19 cellular contexts compared by ENCODE assay signal in genomic region chr12:88716240-88716639, GRCh38.
A peak's percentile ranks its signal among the peaks of the same experiment; 100 is the strongest.
DNase-seq lines count a peak whose midpoint lies in the region; ATAC-seq and TF ChIP-seq lines count a peak whose summit lies in the region.
"Had no signal": no experiment of that assay in that cellular context is flagged by ENCODE, and none has a peak within 500 bp of the region (broad histone marks: within the 10 kb centered on the region; RNA-seq: fewer than 3 reads in every experiment).

No MANE protein-coding gene starts in this region.

- H3K9me3 Mint-ChIP-seq in activated CD4-positive, alpha-beta T cell treated with anti-CD3 and anti-CD28 coated beads for 36 hours (ENCODE audit: low read depth): no peaks in the 10 kb centered on the region

- H4K20me1 ChIP-seq in Loucy (ENCODE audit: insufficient read depth, low read length, poor library complexity, severe bottlenecking): no peaks in the 10 kb centered on the region

- H3K36me3 ChIP-seq in Loucy (ENCODE audit: insufficient read depth, low read length) (no peaks in the 10 kb centered on the region), stomach (no peaks in the 10 kb centered on the region), esophagus muscularis mucosa (no peaks in the 10 kb centered on the region)
- H3K36me3 ChIP-seq: MG63, SJCRH30 had no signal

- H3F3A ChIP-seq in Loucy (ENCODE audit: low read depth): no peaks in the 10 kb centered on the region

- no peaks in the 10 kb centered on the region for H3K36me3 Mint-ChIP-seq in activated CD4-positive, alpha-beta T cell treated with anti-CD3 and anti-CD28 coated beads for 36 hours (ENCODE audit: low read depth)
- H3K36me3 Mint-ChIP-seq: CD14-positive monocyte had no signal

- TF ChIP-seq CTCF in Loucy (conservative IDR thresholded peaks at IDR 0.05; ENCODE audit: low read length): no peak
- TF ChIP-seq CTCF in stomach (IDR thresholded peaks at IDR 0.05): no peak
- no peak for TF ChIP-seq CTCF in esophagus muscularis mucosa (IDR thresholded peaks at IDR 0.05)

- POLR2A ChIA-PET in activated CD4-positive, alpha-beta T cell treated with anti-CD3 and anti-CD28 coated beads for 36 hours (lab: Charles Lee): no interaction called here

- CTCF ChIA-PET in activated CD4-positive, alpha-beta T cell treated with anti-CD3 and anti-CD28 coated beads for 36 hours (lab: Charles Lee): no interaction called here

- peak overlapping the region in 3 of 5 donors; percentile 1 to 37 (median 14) for H3K27ac ChIP-seq in stomach
- no peak overlapping the region for H3K27ac ChIP-seq in esophagus muscularis mucosa (replicated peaks in 1 of 4)
- H3K27ac ChIP-seq: SJCRH30 had no signal

- no peak overlapping the region for H3K27ac Mint-ChIP-seq in activated CD4-positive, alpha-beta T cell treated with anti-CD3 and anti-CD28 coated beads for 36 hours
- H3K27ac Mint-ChIP-seq: B cell had no signal

- DNase-seq in NCI-H748 (lab: John Stamatoyannopoulos, UW; ENCODE audit: unreplicated experiment) (peak; percentile 43), NCI-H748 treated with DMSO at 0.1 percent for 48 hours (lab: John Stamatoyannopoulos, UW) (no peak), stomach (peak; percentile 37), esophagus muscularis mucosa (ENCODE audit: extremely low spot score) (no peak), ACHN (no peak)
- DNase-seq in activated CD4-positive, alpha-beta T cell treated with anti-CD3 and anti-CD28 coated beads for 36 hours: no peak
- DNase-seq: DND-41, Kasumi-1, MG63, NCI-H187 treated with DMSO at 0.1 percent for 48 hours, NCI-H2107, NCI-H774, OCI-M1, SJCRH30 had no signal

- no peak overlapping the region for H3K9ac ChIP-seq in Loucy (ENCODE audit: low read depth, low read length, poor library complexity, severe bottlenecking)

- H3K79me2 ChIP-seq in Loucy (ENCODE audit: insufficient read depth, low read length): no peaks in the 10 kb centered on the region

- no peaks in the 10 kb centered on the region for H3K9me2 ChIP-seq in Loucy (replicated peaks; ENCODE audit: low read depth, low read length)

- ATAC-seq in esophagus mucosa: peak; percentile 54
- no peak for ATAC-seq in activated CD4-positive, alpha-beta T cell treated with anti-CD3 and anti-CD28 coated beads for 36 hours
- ATAC-seq: GM12878 had no signal

- intact Hi-C loops in stomach (cut with DNase I; ENCODE audit: low total_unique reads): no loop called here
- intact Hi-C loops in esophagus muscularis mucosa (cut with DNase I): no loop called here
- intact Hi-C loops in activated CD4-positive, alpha-beta T cell treated with anti-CD3 and anti-CD28 coated beads for 36 hours (cut with DNase I, micrococcal nuclease): no loop called here

- H3K4me3 ChIP-seq in Loucy (ENCODE audit: low read length, poor library complexity, severe bottlenecking) (peak overlapping the region; percentile 10), stomach (no peak overlapping the region), esophagus muscularis mucosa (no peak overlapping the region)
- H3K4me3 ChIP-seq: GM12878, MG63, SJCRH30 had no signal

- H3K4me1 Mint-ChIP-seq in activated CD4-positive, alpha-beta T cell treated with anti-CD3 and anti-CD28 coated beads for 36 hours: no peaks in the 10 kb centered on the region
- H3K4me1 Mint-ChIP-seq: B cell, CD14-positive monocyte had no signal

- WGBS in stomach, 5 donors: 28 to 80% (median 42%) methylated on average over 1 of the region's 1 CpG
- 73% methylated on average over 1 of the region's 1 CpG for WGBS in esophagus muscularis mucosa

- no peaks in the 10 kb centered on the region for H3K9me3 ChIP-seq in Loucy (ENCODE audit: insufficient read depth, low read depth, low read length)
- H3K9me3 ChIP-seq in stomach: no peaks in the 10 kb centered on the region
- no peaks in the 10 kb centered on the region for H3K9me3 ChIP-seq in esophagus muscularis mucosa
- H3K9me3 ChIP-seq: MG63, SJCRH30 had no signal

- H3K27me3 Mint-ChIP-seq in activated CD4-positive, alpha-beta T cell treated with anti-CD3 and anti-CD28 coated beads for 36 hours: no peaks in the 10 kb centered on the region
- H3K27me3 Mint-ChIP-seq: B cell had no signal

- in situ Hi-C loops in ACHN (cut with HindIII; ENCODE audit: low pct_ligation_motif_present, low pct_unique_long_range_greater_than_20kb, low sequenced_read_pairs): no loop called here

- H3K27me3 ChIP-seq in Loucy (ENCODE audit: insufficient read depth, low read length, poor library complexity, severe bottlenecking) (no peaks in the 10 kb centered on the region), stomach (no peaks in the 10 kb centered on the region), esophagus muscularis mucosa (no peaks in the 10 kb centered on the region)
- H3K27me3 ChIP-seq: MG63, SJCRH30 had no signal

- H3K4me2 ChIP-seq in Loucy (ENCODE audit: low read depth, low read length, poor library complexity, severe bottlenecking): peak overlapping the region; percentile 48

- no peak for TF ChIP-seq POLR2A in stomach (IDR thresholded peaks at IDR 0.05)
- no peak for TF ChIP-seq POLR2A in esophagus muscularis mucosa (IDR thresholded peaks at IDR 0.05; ENCODE audit: low read depth)

- H3K4me3 Mint-ChIP-seq in activated CD4-positive, alpha-beta T cell treated with anti-CD3 and anti-CD28 coated beads for 36 hours: no peak overlapping the region
- H3K4me3 Mint-ChIP-seq: B cell, CD14-positive monocyte had no signal

- TF ChIP-seq EP300 in stomach (IDR thresholded peaks at IDR 0.05) (no peak), esophagus muscularis mucosa (IDR thresholded peaks at IDR 0.05) (no peak)

- no peak overlapping the region; the same call in 1 of the 2 replicates for H2AFZ ChIP-seq in Loucy (ENCODE audit: low read length)

- H3K4me1 ChIP-seq in Loucy (ENCODE audit: insufficient read depth, low read length, poor library complexity, severe bottlenecking) (peaks cover 25% of the 10 kb centered on the region), stomach (peaks cover 4 to 26% (median 12%) of the 10 kb centered on the region in 4 donors), esophagus muscularis mucosa (peaks cover 0 to 16% (median 7%) of the 10 kb centered on the region in 4 donors)
- H3K4me1 ChIP-seq: SJCRH30 had no signal

Comparison
In these comparisons a context has a peak if more than half of its experiments do, and no peak if none do; other contexts are left out.
1. DNase-seq: peak in NCI-H748 (single experiment) and stomach (single experiment); none in NCI-H748 treated with DMSO at 0.1 percent for 48 hours (single experiment), esophagus muscularis mucosa (single experiment), activated CD4-positive, alpha-beta T cell treated with anti-CD3 and anti-CD28 coated beads for 36 hours (single experiment) and ACHN (single experiment).
2. H3K27ac ChIP-seq: peak in stomach (3 of 5); none in esophagus muscularis mucosa (0 of 4).